Comparison of ENCODE assay signal across 8 cellular contexts in genomic region chr14:52268191-52269061, GRCh38.
DNase-seq lines count a peak whose midpoint lies in the region; ATAC-seq and FAIRE-seq lines count a peak whose summit lies in the region.

No MANE protein-coding gene starts in this region.

- DNase-seq in HTR-8/SVneo (ENCODE audit: insufficient read length, low spot score) (no peak), activated gamma-delta T cell treated with Interleukin-2 at 50 U/mL for 16 hours (peak; percentile 20), NCI-H1105 (lab: John Stamatoyannopoulos, UW) (no peak), SIG-M5 treated with dmso at 0.1 percent for 504 hours (lab: John Stamatoyannopoulos, UW; ENCODE audit: unreplicated experiment) (no peak), NCI-H2196 treated with DMSO at 0.1 percent for 48 hours (lab: John Stamatoyannopoulos, UW; ENCODE audit: unreplicated experiment) (no peak)
- DNase-seq in stimulated activated CD4-positive, alpha-beta T cell treated with anti-CD3 and anti-CD28 coated beads, Interleukin-15, amount 100 ng/mL, for 24 hours, result peak; percentile 51

- peak overlapping the region; percentile 44 for H3K4me3 ChIP-seq in iPS-11a (ENCODE audit: low read depth, low read length)

- peak; percentile 9 for FAIRE-seq in HTR-8/SVneo (lab: Jason Lieb, UNC)

- ATAC-seq in GM18502 (IDR thresholded peaks at IDR 0.05; ENCODE audit: poor library complexity, unreplicated experiment), result no peak

Comparison
In these comparisons a context has a peak if more than half of its experiments do, and no peak if none do; other contexts are left out.
1. DNase-seq: peak in activated gamma-delta T cell treated with Interleukin-2 at 50 U/mL for 16 hours (single experiment) and stimulated activated CD4-positive, alpha-beta T cell treated with anti-CD3 and anti-CD28 coated beads, Interleukin-15, amount 100 ng/mL, for 24 hours (single experiment); none in HTR-8/SVneo (single experiment), NCI-H1105 (single experiment), SIG-M5 treated with dmso at 0.1 percent for 504 hours (single experiment) and NCI-H2196 treated with DMSO at 0.1 percent for 48 hours (single experiment).